1 cellular context compared by ENCODE assay signal in the genomic region with DNA sequence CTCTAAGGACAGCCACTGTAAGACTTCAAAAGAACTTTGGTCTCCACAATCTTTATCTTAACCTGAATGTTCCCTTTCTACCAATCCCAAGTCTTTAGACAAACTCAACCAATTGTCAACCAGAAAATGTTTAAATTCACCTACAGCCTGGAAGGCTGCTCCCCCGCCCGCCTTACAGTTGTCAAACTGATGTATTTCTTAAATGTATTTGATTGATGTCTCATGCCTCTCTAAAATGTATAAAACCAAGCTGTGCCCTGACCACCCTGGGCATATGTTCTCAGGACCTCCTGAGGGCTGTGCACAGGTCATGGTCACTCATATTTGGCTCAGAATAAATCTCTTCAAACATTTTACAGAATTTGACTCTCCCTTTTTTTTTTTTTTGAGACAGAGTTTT. TPM values are rescaled to one million over a fixed set of nuclear protein-coding genes. Genes with fewer than 3 reads are reported as not detected.
"Had no signal": no experiment of that assay in that cellular context is flagged by ENCODE, and none has a peak within 500 bp of the region (broad histone marks: within the 10 kb centered on the region; RNA-seq: fewer than 3 reads in every experiment).

No MANE protein-coding gene starts in this region.

RNA-seq across cellular contexts. Expression of a gene that starts 45.3 kb away (rescaled TPM):
- polyA plus RNA-seq: naive thymus-derived CD4-positive, alpha-beta T cell had no signal
